ENCODE assay signal across 21 cellular contexts in genomic region chr1:62706985-62707745, GRCh38. TPM values are rescaled to one million over a fixed set of nuclear protein-coding genes. Genes with fewer than 3 reads are reported as not detected.
DNase-seq lines count a peak whose midpoint lies in the region; ATAC-seq and TF ChIP-seq lines count a peak whose summit lies in the region.
"Had no signal": no experiment of that assay in that cellular context is flagged by ENCODE, and none has a peak within 500 bp of the region (broad histone marks: within the 10 kb centered on the region; RNA-seq: fewer than 3 reads in every experiment).

No MANE protein-coding gene starts in this region.

- DNase-seq in LNCaP clone FGC (ENCODE audit: low read depth) (peak; percentile 87), left colon (no peak), renal cortical epithelial cell (ENCODE audit: low read depth) (peak; percentile 51), coronary artery (ENCODE audit: low spot score) (no peak), T-helper 9 cell (no peak), NCI-H1092 treated with DMSO at 0.1 percent for 48 hours (lab: John Stamatoyannopoulos, UW) (no peak)
- DNase-seq: CD4-positive, alpha-beta memory T cell; DMS79; GM23248; H9; KBM-7; NCI-H1105 treated with DMSO at 0.1 percent for 48 hours; NCI-H1694; NCI-H2107; NCI-H69; SHP77 treated with DMSO at 0.1 percent for 48 hours; SW 1271 had no signal

- no peak for TF ChIP-seq CTCF in C4-2B (conservative IDR thresholded peaks at IDR 0.05)
- TF ChIP-seq CTCF in LNCaP clone FGC (IDR thresholded peaks at IDR 0.05; ENCODE audit: control insufficient read depth, extremely low read depth, insufficient read depth): no peak
- no peak for TF ChIP-seq CTCF in coronary artery (IDR thresholded peaks at IDR 0.05)

- peak; percentile 98 for ATAC-seq in left colon
- no peak for ATAC-seq in GM21515 (IDR thresholded peaks at IDR 0.05; ENCODE audit: unreplicated experiment)

- intact Hi-C loops in left colon (cut with DNase I, micrococcal nuclease): no loop called here

- H3K27ac ChIP-seq in C4-2B (peak overlapping the region; percentile 71), coronary artery (no peak overlapping the region)
- H3K27ac ChIP-seq: GM23248, RWPE1, SK-N-MC had no signal

- H3K4me3 ChIP-seq in LNCaP clone FGC (ENCODE audit: low read depth, low read length) (peak overlapping the region; percentile 10; the same call in 1 of the 2 replicates), coronary artery (no peak overlapping the region)
- H3K4me3 ChIP-seq: GM23248, SK-N-MC had no signal

RNA-seq across cellular contexts. Expression of gene DOCK7, which starts 19.0 kb away (rescaled TPM):
- 10 to 100 TPM; 31.5 to 33.8 TPM for total RNA-seq in left colon
- 71.4 and 132 TPM in 2 replicates for total RNA-seq in renal cortical epithelial cell

Comparison
In these comparisons a context has a peak if more than half of its experiments do, and no peak if none do; other contexts are left out.
1. DNase-seq: peak in LNCaP clone FGC (single experiment) and renal cortical epithelial cell (single experiment); none in left colon (0 of 2), coronary artery (single experiment), T-helper 9 cell (single experiment) and NCI-H1092 treated with DMSO at 0.1 percent for 48 hours (single experiment).